In genomic region chr13:75489502-75490263, GRCh38 we compare ENCODE assay signal across 8 cellular contexts. TPM values are rescaled to one million over a fixed set of nuclear protein-coding genes. Genes with fewer than 3 reads are reported as not detected.
DNase-seq lines count a peak whose midpoint lies in the region; ATAC-seq and TF ChIP-seq lines count a peak whose summit lies in the region.

No MANE protein-coding gene starts in this region.

- H3K4me2 ChIP-seq in Karpas-422 (ENCODE audit: low read depth, low read length, poor library complexity, severe bottlenecking) = no peak overlapping the region

- no peaks in the 10 kb centered on the region for H3K36me3 ChIP-seq in Karpas-422 (ENCODE audit: insufficient read depth, low read length)

- H2AFZ ChIP-seq in Karpas-422 (ENCODE audit: low read length) = no peak overlapping the region

- H3K9ac ChIP-seq in Karpas-422 (ENCODE audit: low read length) = no peak overlapping the region

- no peak for TF ChIP-seq CTCF in GM10248 (IDR thresholded peaks at IDR 0.05; ENCODE audit: control extremely low read depth, extremely low read depth, low read depth, missing control alignments)

- DNase-seq in GM10248 (ENCODE audit: extremely low spot score) (peak; percentile 35), dedifferentiated amniotic fluid mesenchymal stem cell (ENCODE audit: extremely low spot score) (peak; percentile 55), G401 (ENCODE audit: low spot score) (no peak), SHP77 treated with DMSO at 0.1 percent for 48 hours (lab: John Stamatoyannopoulos, UW) (no peak), Karpas-422 (no peak), ecto neural progenitor cell (ENCODE audit: low spot score) (no peak)

- H3K9me3 ChIP-seq in Karpas-422 (ENCODE audit: low read length) = no peaks in the 10 kb centered on the region

- H3K27ac ChIP-seq in Karpas-422 (ENCODE audit: low read length) = no peak overlapping the region

- no peak overlapping the region for H3K4me3 ChIP-seq in Karpas-422 (ENCODE audit: low read length)

- H4K20me1 ChIP-seq in Karpas-422 (ENCODE audit: insufficient read depth, low read depth, low read length) = no peaks in the 10 kb centered on the region

- CTCF ChIA-PET in GM10248 (lab: Yijun Ruan, JAX) = interaction anchor here (1.0 to 1.4 kb wide), 3 partner anchors 13 to 117 kb away, joined by 3 read pairs; no protein-coding TSS in a partner anchor

- H3K4me1 ChIP-seq in Karpas-422 (ENCODE audit: low read length) = peaks cover 5% of the 10 kb centered on the region

- in situ Hi-C loops in G401 (cut with HindIII; ENCODE audit: low sequenced_read_pairs) = no loop called here

- H3K79me2 ChIP-seq in Karpas-422 (ENCODE audit: low read length) = no peaks in the 10 kb centered on the region

- ATAC-seq in GM21447 (IDR thresholded peaks at IDR 0.05; ENCODE audit: unreplicated experiment) (peak; percentile 88), HG03558 (IDR thresholded peaks at IDR 0.05; ENCODE audit: extremely low read depth, unreplicated experiment) (peak; percentile 87)

- no peaks in the 10 kb centered on the region for H3K9me2 ChIP-seq in Karpas-422 (replicated peaks; ENCODE audit: insufficient read depth, low read length)

- no peaks in the 10 kb centered on the region for H3K27me3 ChIP-seq in Karpas-422 (ENCODE audit: low read length)

- POLR2A ChIA-PET in GM10248 (lab: Yijun Ruan, JAX) = no interaction called here

RNA-seq across cellular contexts. Expression of gene TBC1D4, which starts 7.7 kb away (rescaled TPM):
- total RNA-seq in G401 (2014; rRNA removed; shearing (Covaris generic)) = 0.78 and 1.2 TPM in 2 replicates
- 3.1 and 4.0 TPM in 2 replicates for total RNA-seq in Karpas-422 (2014; rRNA removed; shearing (Covaris generic); ENCODE audit: low replicate concordance)

RNA-seq across cellular contexts. Expression of gene COMMD6, which starts 48.0 kb away (rescaled TPM):
- total RNA-seq in G401 (2014; rRNA removed; shearing (Covaris generic)) = 57.5 and 63.5 TPM in 2 replicates
- 73.9 and 384 TPM in 2 replicates for total RNA-seq in Karpas-422 (2014; rRNA removed; shearing (Covaris generic); ENCODE audit: low replicate concordance)

RNA-seq across cellular contexts. Expression of gene UCHL3, which starts 59.9 kb away (rescaled TPM):
- 65.3 and 85.5 TPM in 2 replicates for total RNA-seq in G401 (2014; rRNA removed; shearing (Covaris generic))
- 53.9 and 84.8 TPM in 2 replicates for total RNA-seq in Karpas-422 (2014; rRNA removed; shearing (Covaris generic); ENCODE audit: low replicate concordance)

Comparison
In these comparisons a context has a peak if more than half of its experiments do, and no peak if none do; other contexts are left out.
1. DNase-seq: peak in GM10248 (single experiment) and dedifferentiated amniotic fluid mesenchymal stem cell (single experiment); none in G401 (single experiment), SHP77 treated with DMSO at 0.1 percent for 48 hours (single experiment), Karpas-422 (single experiment) and ecto neural progenitor cell (single experiment).